In the genomic region with DNA sequence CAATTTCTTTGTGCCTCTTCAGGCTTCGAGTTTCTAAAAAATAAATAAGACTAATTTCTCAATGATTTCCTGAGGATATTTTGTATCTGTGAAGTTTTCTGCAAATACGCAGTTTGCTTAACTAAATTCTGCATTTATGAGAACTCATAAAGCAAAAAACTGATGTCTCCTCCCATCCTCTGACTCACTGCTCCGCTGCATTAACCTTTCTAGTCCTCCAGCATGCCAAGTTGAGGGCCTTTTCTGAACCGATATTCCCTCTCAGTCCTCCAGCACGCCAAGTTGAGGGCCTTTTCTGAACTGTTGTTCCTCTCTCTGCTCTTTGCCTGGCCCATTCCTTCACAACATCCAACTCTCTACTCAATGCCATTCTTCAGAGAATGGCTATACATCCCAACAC, we compare ENCODE assay signal across 1 cellular context.
TF ChIP-seq lines count a peak whose summit lies in the region.

No MANE protein-coding gene starts in this region.

TF ChIP-seq in IMR-90, 13 proteins besides CTCF, POLR2A, EP300 and RAD21 (continued from another document):
- TF ChIP-seq RCOR1 (IDR thresholded peaks at IDR 0.05; ENCODE audit: insufficient replicate concordance, low read length) (no peak), ELK1 (IDR thresholded peaks at IDR 0.05; ENCODE audit: borderline replicate concordance, low read depth, low read length) (no peak), MXI1 (IDR thresholded peaks at IDR 0.05; ENCODE audit: borderline replicate concordance, low read depth, low read length) (no peak), CEBPB (IDR thresholded peaks at IDR 0.05; ENCODE audit: low read depth, low read length) (no peak), MAFK (IDR thresholded peaks at IDR 0.05; ENCODE audit: low read depth, low read length) (no peak), MAZ (IDR thresholded peaks at IDR 0.05; ENCODE audit: borderline replicate concordance, low read depth, low read length) (no peak), FOS (IDR thresholded peaks at IDR 0.05; ENCODE audit: low read depth, low read length) (no peak), BHLHE40 (IDR thresholded peaks at IDR 0.05; ENCODE audit: low read depth, low read length) (no peak)
- TF ChIP-seq, protein P1, sequence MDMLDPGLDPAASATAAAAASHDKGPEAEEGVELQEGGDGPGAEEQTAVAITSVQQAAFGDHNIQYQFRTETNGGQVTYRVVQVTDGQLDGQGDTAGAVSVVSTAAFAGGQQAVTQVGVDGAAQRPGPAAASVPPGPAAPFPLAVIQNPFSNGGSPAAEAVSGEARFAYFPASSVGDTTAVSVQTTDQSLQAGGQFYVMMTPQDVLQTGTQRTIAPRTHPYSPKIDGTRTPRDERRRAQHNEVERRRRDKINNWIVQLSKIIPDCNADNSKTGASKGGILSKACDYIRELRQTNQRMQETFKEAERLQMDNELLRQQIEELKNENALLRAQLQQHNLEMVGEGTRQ (IDR thresholded peaks at IDR 0.05; ENCODE audit: low read depth, low read length) = no peak
